ENCODE assay signal across 10 cellular contexts in genomic region chr13:49560270-49561063, GRCh38. TPM values are rescaled to one million over a fixed set of nuclear protein-coding genes. Genes with fewer than 3 reads are reported as not detected.
A peak's percentile ranks its signal among the peaks of the same experiment; 100 is the strongest.
DNase-seq lines count a peak whose midpoint lies in the region; ATAC-seq and TF ChIP-seq lines count a peak whose summit lies in the region.
"Had no signal": no experiment of that assay in that cellular context is flagged by ENCODE, and none has a peak within 500 bp of the region (broad histone marks: within the 10 kb centered on the region; RNA-seq: fewer than 3 reads in every experiment).

No MANE protein-coding gene starts in this region.

- peaks cover 7% of the 10 kb centered on the region for H3K36me3 Mint-ChIP-seq in glutamatergic neuron (ENCODE audit: unreplicated experiment)

- peaks cover 3% of the 10 kb centered on the region for H3K9me3 Mint-ChIP-seq in glutamatergic neuron (ENCODE audit: unreplicated experiment)

- H3F3A ChIP-seq in smooth muscle cell (ENCODE audit: low read depth) = no peaks in the 10 kb centered on the region

- ATAC-seq in omental fat pad (ENCODE audit: low FRiP score) = peak; percentile 77

- H3K4me3 Mint-ChIP-seq in glutamatergic neuron (ENCODE audit: unreplicated experiment) = no peak overlapping the region

- no peak overlapping the region for H3K27ac Mint-ChIP-seq in glutamatergic neuron (ENCODE audit: unreplicated experiment)

- H3K4me3 ChIP-seq in LNCaP clone FGC (ENCODE audit: low read depth, low read length) (peak overlapping the region; percentile 8; the same call in 1 of the 2 replicates), epithelial cell of proximal tubule (ENCODE audit: low read depth, low read length) (no peak overlapping the region), HAP-1 (no peak overlapping the region), smooth muscle cell (no peak overlapping the region)
- H3K4me3 ChIP-seq: tibial nerve had no signal

- no peaks in the 10 kb centered on the region for H3K4me1 Mint-ChIP-seq in glutamatergic neuron (ENCODE audit: low read depth, unreplicated experiment)

- DNase-seq in LNCaP clone FGC (ENCODE audit: low read depth) (no peak), epithelial cell of proximal tubule (ENCODE audit: low read depth) (peak; percentile 29), omental fat pad (ENCODE audit: low spot score) (no peak), HAP-1 (ENCODE audit: low spot score in 2 of 2) (no peak), smooth muscle cell (lab: John Stamatoyannopoulos, UW; ENCODE audit: unreplicated experiment) (no peak), glutamatergic neuron (no peak), T-helper 1 cell (no peak)
- DNase-seq: cortex of kidney had no signal

- H2AFZ ChIP-seq in smooth muscle cell (ENCODE audit: low read depth) = no peak overlapping the region

- no peak overlapping the region for H3K4me2 ChIP-seq in smooth muscle cell

- H4K20me1 ChIP-seq in smooth muscle cell (ENCODE audit: low read depth) = no peaks in the 10 kb centered on the region

- H3K4me1 ChIP-seq in HAP-1 (no peaks in the 10 kb centered on the region), smooth muscle cell (ENCODE audit: low read depth) (no peaks in the 10 kb centered on the region)

- no peak overlapping the region for H3K9ac ChIP-seq in smooth muscle cell (ENCODE audit: low read depth)

- peak; percentile 43; the same call in 1 of the 2 replicates for TF ChIP-seq CTCF in GM12874 (IDR thresholded peaks at IDR 0.05; ENCODE audit: insufficient read depth, low read depth, low read length)
- TF ChIP-seq CTCF in LNCaP clone FGC (IDR thresholded peaks at IDR 0.05; ENCODE audit: control insufficient read depth, extremely low read depth, insufficient read depth) = peak; percentile 36
- peak; percentile 59 for TF ChIP-seq CTCF in epithelial cell of proximal tubule (conservative IDR thresholded peaks at IDR 0.05; ENCODE audit: low read depth, low read length)
- no peak for TF ChIP-seq CTCF in omental fat pad (IDR thresholded peaks at IDR 0.05)
- TF ChIP-seq CTCF in smooth muscle cell (IDR thresholded peaks at IDR 0.05; ENCODE audit: borderline replicate concordance, insufficient read depth, poor library complexity, severe bottlenecking) = no peak
- TF ChIP-seq CTCF in glutamatergic neuron (IDR thresholded peaks at IDR 0.05; ENCODE audit: partially characterized antibody, unreplicated experiment) = no peak

- H3K27me3 ChIP-seq in HAP-1 (ENCODE audit: low read depth) (no peaks in the 10 kb centered on the region), smooth muscle cell (ENCODE audit: low read depth) (no peaks in the 10 kb centered on the region)
- H3K27me3 ChIP-seq: tibial nerve had no signal

- H3K79me2 ChIP-seq in smooth muscle cell (ENCODE audit: low read depth) = no peaks in the 10 kb centered on the region

- H3K9me3 ChIP-seq in HAP-1 = no peaks in the 10 kb centered on the region
- H3K9me3 ChIP-seq in smooth muscle cell (replicated peaks; ENCODE audit: low read depth) = no peaks in the 10 kb centered on the region
- H3K9me3 ChIP-seq: tibial nerve had no signal

- in situ Hi-C loops in HAP-1 (cut with MboI; ENCODE audit: low sequenced_read_pairs) = no loop called here

- peaks cover 22% of the 10 kb centered on the region for H3K36me3 ChIP-seq in HAP-1 (replicated peaks)
- peaks cover 5% of the 10 kb centered on the region for H3K36me3 ChIP-seq in smooth muscle cell (ENCODE audit: low read depth)

- no peaks in the 10 kb centered on the region for H3K27me3 Mint-ChIP-seq in glutamatergic neuron (ENCODE audit: unreplicated experiment)

- no peak overlapping the region for H3K27ac ChIP-seq in smooth muscle cell (ENCODE audit: low read depth)
- H3K27ac ChIP-seq: tibial nerve had no signal

- WGBS in smooth muscle cell (ENCODE audit: low lambda C conversion rate) = 76% methylated on average over 10 of the region's 10 CpGs

RNA-seq across cellular contexts. Expression of gene RCBTB1, which starts 24.9 kb away (rescaled TPM):
- total RNA-seq in epithelial cell of proximal tubule = 11.9 and 16.6 TPM in 2 replicates
- total RNA-seq in omental fat pad = 10 to 100 TPM in 3 of 4 donors, 1 to 10 TPM in 1; 8.4 to 17.5 (median 11.1) TPM
- total RNA-seq in smooth muscle cell = 26.8 and 28.5 TPM in 2 replicates
- 10.7 and 12.4 TPM in 2 replicates for polyA plus RNA-seq in smooth muscle cell
- total RNA-seq in glutamatergic neuron (ENCODE audit: unreplicated experiment) = 46.1 TPM

Comparison
In these comparisons a context has a peak if more than half of its experiments do, and no peak if none do; other contexts are left out.
1. CTCF ChIP-seq: peak in GM12874 (single experiment), LNCaP clone FGC (single experiment) and epithelial cell of proximal tubule (single experiment); none in omental fat pad (0 of 3), smooth muscle cell (single experiment) and glutamatergic neuron (single experiment).